Comparison of ENCODE assay signal across 9 cellular contexts in the genomic region with DNA sequence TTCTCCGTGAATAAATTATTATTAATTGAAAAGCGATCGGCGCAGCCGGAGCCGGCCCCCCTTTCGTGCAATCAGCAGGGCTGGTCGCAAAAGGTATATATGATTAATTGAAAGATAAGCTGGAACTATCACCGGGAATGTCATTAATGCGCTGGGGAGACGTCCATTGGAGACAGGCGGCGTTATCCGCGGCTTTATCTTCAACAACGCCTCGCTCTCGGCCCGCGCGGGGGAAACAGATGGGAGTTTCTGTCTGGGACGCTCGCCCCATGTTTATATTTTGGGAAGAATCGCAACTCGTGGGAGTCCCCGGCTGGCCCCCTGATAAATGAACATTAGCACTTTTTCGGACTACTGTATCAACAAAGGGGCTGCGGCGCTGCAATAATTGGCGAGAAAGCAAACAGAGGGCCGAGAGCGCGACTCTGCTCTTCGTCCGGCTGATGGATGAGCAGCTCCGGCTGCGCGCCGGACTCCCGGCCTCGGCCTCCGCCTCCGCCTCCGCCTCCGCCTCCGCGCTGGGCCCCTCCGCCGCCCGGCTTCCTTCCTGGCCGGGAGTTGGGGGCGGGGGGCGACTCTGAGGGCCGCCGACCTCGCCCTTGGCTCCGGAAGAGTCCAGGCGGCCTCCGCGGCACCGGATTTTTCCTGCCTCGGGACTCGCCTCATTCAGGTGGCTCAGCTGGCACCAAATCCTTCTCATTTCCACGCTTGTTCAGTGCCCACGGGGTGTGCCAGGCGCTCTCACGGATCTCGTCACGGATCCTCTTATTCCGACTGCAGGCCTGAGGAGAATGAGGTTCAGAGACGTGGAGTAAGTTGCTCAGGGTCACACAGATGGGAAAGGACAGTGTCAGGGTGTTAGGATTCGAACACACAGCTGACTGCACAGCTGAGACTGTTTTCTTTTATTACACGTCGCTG. TPM values are rescaled to one million over a fixed set of nuclear protein-coding genes. Genes with fewer than 3 reads are reported as not detected.
A peak's percentile ranks its signal among the peaks of the same experiment; 100 is the strongest.
DNase-seq lines count a peak whose midpoint lies in the region; ATAC-seq, FAIRE-seq and TF ChIP-seq lines count a peak whose summit lies in the region.
"Had no signal": no experiment of that assay in that cellular context is flagged by ENCODE, and none has a peak within 500 bp of the region (broad histone marks: within the 10 kb centered on the region; RNA-seq: fewer than 3 reads in every experiment).

No MANE protein-coding gene starts in this region.

- H3K4me1 Mint-ChIP-seq in GM23338 (peaks cover 74% of the 10 kb centered on the region), mesothelial cell of epicardium (peaks cover 24% of the 10 kb centered on the region)

- H3F3A ChIP-seq in GM23338 (replicated peaks; ENCODE audit: low read depth), result peaks cover 31% of the 10 kb centered on the region; the same call in 1 of the 2 replicates

- TF ChIP-seq CTCF in GM23338 (conservative IDR thresholded peaks at IDR 0.05; ENCODE audit: low read depth in 2 of 2) (no peak), K562 (IDR thresholded peaks at IDR 0.05 in 2 of 3, conservative IDR thresholded peaks at IDR 0.05 in 1 of 3; ENCODE audit: insufficient read depth in 2 of 3, low read depth in 1 of 3, low read length in 3 of 3) (no peak), mesothelial cell of epicardium (IDR thresholded peaks at IDR 0.05; ENCODE audit: unreplicated experiment) (no peak)

- peak; percentile 46 for DNase-seq in AG20443 (ENCODE audit: low spot score)
- DNase-seq in GM23338 (ENCODE audit: low spot score), result peak; percentile 74
- DNase-seq in K562 (ENCODE audit: extremely low read depth in 1 of 4, low spot score in 3 of 4), result no peak
- DNase-seq in mesothelial cell of epicardium (ENCODE audit: low spot score in 2 of 2, unreplicated experiment in 2 of 2), result no peak
- DNase-seq in kidney glomerular epithelial cell (lab: John Stamatoyannopoulos, UW), result no peak
- no peak for DNase-seq in NCI-H2227 (lab: John Stamatoyannopoulos, UW; ENCODE audit: unreplicated experiment)
- no peak for DNase-seq in activated effector memory CD4-positive, alpha-beta T cell treated with anti-CD3 and anti-CD28 coated beads, Interleukin-2, amount 50 U/mL, for 16 hours
- DNase-seq in A172 (ENCODE audit: low spot score), result no peak
- DNase-seq: NCI-H2029 treated with DMSO at 0.1 percent for 48 hours had no signal

- peaks cover 6% of the 10 kb centered on the region; the same call in 2 of the 3 replicates for H3K9me3 Mint-ChIP-seq in GM23338
- H3K9me3 Mint-ChIP-seq in mesothelial cell of epicardium, result no peaks in the 10 kb centered on the region

- H3K9ac ChIP-seq in K562 (ENCODE audit: insufficient read depth in 1 of 2, low read depth in 2 of 2, low read length in 2 of 2), result no peak overlapping the region

- no peaks in the 10 kb centered on the region for H3K9me1 ChIP-seq in K562 (ENCODE audit: control insufficient read depth, insufficient read depth, low read length)

- no peak for TF ChIP-seq RAD21 in K562 (CRISPR knock-in tag; conservative IDR thresholded peaks at IDR 0.05 in 1 of 2, IDR thresholded peaks at IDR 0.05 in 1 of 2)

- intact Hi-C loops in K562 (cut with micrococcal nuclease), result no loop called here

- peaks cover 4% of the 10 kb centered on the region; the same call in 2 of the 3 replicates for H3K36me3 Mint-ChIP-seq in GM23338 (ENCODE audit: low read depth)
- no peaks in the 10 kb centered on the region for H3K36me3 Mint-ChIP-seq in mesothelial cell of epicardium

- H3K27me3 Mint-ChIP-seq in GM23338 (ENCODE audit: insufficient read depth, low read depth, poor library complexity) (peaks cover 100% of the 10 kb centered on the region), mesothelial cell of epicardium (ENCODE audit: low read depth) (peaks cover 99% of the 10 kb centered on the region)

- no peaks in the 10 kb centered on the region for H3K9me3 ChIP-seq in K562 (replicated peaks; ENCODE audit: control insufficient read depth, insufficient read depth, low read depth, low read length)

- no peak for FAIRE-seq in K562 (lab: Jason Lieb, UNC)

- H3K4me1 ChIP-seq in GM23338 (ENCODE audit: insufficient read depth), result peaks cover 91% of the 10 kb centered on the region
- peaks cover 0 to 25% of the 10 kb centered on the region in 2 experiments; a peak in 1 of 5 replicates for H3K4me1 ChIP-seq in K562 (replicated peaks in 1 of 2; ENCODE audit: control insufficient read depth in 2 of 2, insufficient read depth in 2 of 2, low read length in 2 of 2)

- no peak for TF ChIP-seq EP300 in K562 (IDR thresholded peaks at IDR 0.05; ENCODE audit: low read length)

- BruUV-seq in K562 (replicated peaks; lab: Mats Ljungman, UMichigan), result no TSS peak

- H3K79me2 ChIP-seq in GM23338 (replicated peaks; ENCODE audit: insufficient read depth) (no peaks in the 10 kb centered on the region), K562 (ENCODE audit: control insufficient read depth, insufficient read depth, low read length) (no peaks in the 10 kb centered on the region)

- ATAC-seq in GM23338 (peak; percentile 1; the same call in 1 of the 3 replicates), K562 (no peak)

- TF ChIP-seq POLR2A in K562 (conservative IDR thresholded peaks at IDR 0.05), result no peak

- H2AFZ ChIP-seq in GM23338 (peak overlapping the region; percentile 59; the same call in 1 of the 2 replicates), K562 (ENCODE audit: low read depth, low read length) (no peak overlapping the region)

- H4K20me1 ChIP-seq in GM23338 (replicated peaks; ENCODE audit: insufficient read depth) (peaks cover 35% of the 10 kb centered on the region; the same call in 1 of the 2 replicates), K562 (replicated peaks; ENCODE audit: control insufficient read depth, insufficient read depth, low read length) (peaks cover 3% of the 10 kb centered on the region; the same call in 1 of the 2 replicates)

- in situ Hi-C loops in K562 (cut with MboI), result no loop called here

- H3K36me3 ChIP-seq in GM23338 (ENCODE audit: insufficient read depth) (no peaks in the 10 kb centered on the region), K562 (ENCODE audit: control insufficient read depth, insufficient read depth, low read length) (no peaks in the 10 kb centered on the region)

- H3K4me3 ChIP-seq in GM23338 (peak overlapping the region; percentile 54), K562 (no peak overlapping the region)

- H3K4me3 Mint-ChIP-seq in GM23338, result peak overlapping the region; percentile 64
- peak overlapping the region; percentile 51 for H3K4me3 Mint-ChIP-seq in mesothelial cell of epicardium

- POLR2A ChIA-PET in K562 (lab: Yijun Ruan, JAX), result interaction anchor here (0.5 to 0.6 kb wide), 2 partner anchors 25 to 42 kb away, joined by 3 read pairs; no protein-coding TSS in a partner anchor

- H3K27ac Mint-ChIP-seq in GM23338 (no peak overlapping the region), mesothelial cell of epicardium (no peak overlapping the region)

- WGBS in K562 (ENCODE audit: insufficient coverage, low coverage, missing lambda C conversion rate), result 6% methylated on average over 62 of the region's 74 CpGs

- peak overlapping the region; percentile 85 for H3K4me2 ChIP-seq in GM23338
- no peak overlapping the region for H3K4me2 ChIP-seq in K562 (ENCODE audit: insufficient read depth, low read length)

- CTCF ChIA-PET in K562 (lab: Yijun Ruan, JAX; ENCODE audit: low intra/inter-chr PET ratio), result no interaction called here

- H3K27ac ChIP-seq in GM23338 (ENCODE audit: low read depth) (no peak overlapping the region), K562 (ENCODE audit: extremely low read depth, low read depth, low read length) (no peak overlapping the region)

- H3K9me2 ChIP-seq in GM23338 (ENCODE audit: insufficient read depth), result no peaks in the 10 kb centered on the region

- H3K27me3 ChIP-seq in GM23338 (ENCODE audit: insufficient read depth) (peaks cover 100% of the 10 kb centered on the region), K562 (ENCODE audit: control insufficient read depth in 2 of 2, insufficient read depth in 2 of 2, low read length in 2 of 2) (peaks cover 71 to 82% of the 10 kb centered on the region in 2 experiments)

TF ChIP-seq in GM23338, 12 proteins besides CTCF, POLR2A, EP300 and RAD21 (continues in another document):
- TF ChIP-seq POLR2AphosphoS5 (IDR thresholded peaks at IDR 0.05; ENCODE audit: low read depth), result no peak
- peak; percentile 69 for TF ChIP-seq EZH2phosphoT487 (IDR thresholded peaks at IDR 0.05; ENCODE audit: unreplicated experiment)
- peak; percentile 76 for TF ChIP-seq EZH2 (IDR thresholded peaks at IDR 0.05; ENCODE audit: low read depth, unreplicated experiment)

TF ChIP-seq in K562, 482 proteins besides CTCF, POLR2A, EP300 and RAD21:
- TF ChIP-seq EGR1 (conservative IDR thresholded peaks at IDR 0.05) (peak; percentile 51), ZNF76 (CRISPR knock-in tag; IDR thresholded peaks at IDR 0.05; ENCODE audit: borderline replicate concordance) (no peak)

RNA-seq across cellular contexts. Expression of a gene that starts 3.6 kb away (rescaled TPM):
- 0.21 TPM in 1 of 2 replicates, not detected in the other for total RNA-seq in GM23338 (2014; rRNA removed; shearing (Covaris generic))
- polyA plus RNA-seq in GM23338 (2016; fragmentation: Nextera tagmentation; extraction: Ambion mirVana), result 0.78 TPM in 1 of 2 replicates, not detected in the other
- total RNA-seq in K562 (2011; cell fraction: chromatin; rRNA removed; ENCODE audit: low replicate concordance), result not detected in 2 replicates
- not detected in 2 replicates for total RNA-seq in K562 (2011; cell fraction: nucleolus; rRNA removed)
- total RNA-seq in K562 (2011; cell fraction: nucleoplasm; rRNA removed), result not detected in 2 replicates
- total RNA-seq in K562 (2014; rRNA removed), result not detected in 2 replicates
- not detected in 2 replicates for total RNA-seq in K562 (2014; rRNA removed; fragmentation: Illumina TruSeq; extraction: Trizol)
- total RNA-seq in K562 (2015; rRNA removed; fragmentation: Illumina TruSeq; extraction: Trizol), result not detected in 2 replicates
- not detected in 2 replicates for total RNA-seq in K562 (2021)
- not detected in 2 replicates for polyA plus RNA-seq in K562 (2011; rRNA removed)
- polyA plus RNA-seq in K562 (2011; cell fraction: cytosol; rRNA removed), result not detected in 2 replicates
- polyA plus RNA-seq in K562 (2011; cell fraction: nucleus; rRNA removed), result not detected in 2 replicates
- polyA plus RNA-seq in K562 (2012), result not detected in 2 replicates
- not detected in 2 replicates for polyA plus RNA-seq in K562 (2014; fragmentation: Illumina TruSeq; extraction: Trizol)
- polyA plus RNA-seq in K562 (2014; fragmentation: Nextera tagmentation; extraction: Ambion mirVana), result not detected
- polyA plus RNA-seq in K562 (2014; rRNA removed), result not detected in 2 replicates
- not detected in 2 replicates for polyA minus RNA-seq in K562 (2011; rRNA and poly(A)+ RNA removed)
- polyA minus RNA-seq in K562 (2011; cell fraction: cytosol; rRNA and poly(A)+ RNA removed), result not detected in 2 replicates
- not detected in 2 replicates for polyA minus RNA-seq in K562 (2011; cell fraction: nucleus; rRNA and poly(A)+ RNA removed)
- total RNA-seq in mesothelial cell of epicardium, result 0.27 to 0.76 TPM (median 0.27 TPM) in 3 replicates
- 24.8 and 26.7 TPM in 2 replicates for total RNA-seq in A172 (2014; rRNA removed; shearing (Covaris generic))

Comparison
In these comparisons a context has a peak if more than half of its experiments do, and no peak if none do; other contexts are left out.
1. DNase-seq: peak in AG20443 (single experiment) and GM23338 (single experiment); none in K562 (0 of 4), mesothelial cell of epicardium (0 of 2), kidney glomerular epithelial cell (single experiment), NCI-H2227 (single experiment), activated effector memory CD4-positive, alpha-beta T cell treated with anti-CD3 and anti-CD28 coated beads, Interleukin-2, amount 50 U/mL, for 16 hours (single experiment) and A172 (single experiment).
2. RNA of a gene that starts 3.6 kb away (total RNA-seq): 24.8 to 26.7 TPM in A172; 0.27 to 0.76 TPM in mesothelial cell of epicardium, 0.21 TPM in GM23338 and not detected in K562; every median in the first group is over 10 times any median in the second.